Comparison of ENCODE assay signal across 14 cellular contexts in genomic region chr6:143936986-143937765, GRCh38.
DNase-seq lines count a peak whose midpoint lies in the region; TF ChIP-seq lines count a peak whose summit lies in the region.
"Had no signal": no experiment of that assay in that cellular context is flagged by ENCODE, and none has a peak within 500 bp of the region (broad histone marks: within the 10 kb centered on the region; RNA-seq: fewer than 3 reads in every experiment).

No MANE protein-coding gene starts in this region.

- H3K4me3 Mint-ChIP-seq in endodermal cell (no peak overlapping the region), mesothelial cell of epicardium (no peak overlapping the region)
- H3K4me3 Mint-ChIP-seq: CD4-positive, alpha-beta memory T cell had no signal

- H3K27me3 Mint-ChIP-seq in endodermal cell (ENCODE audit: insufficient read depth) (peaks cover 12% of the 10 kb centered on the region), mesothelial cell of epicardium (ENCODE audit: low read depth) (no peaks in the 10 kb centered on the region)

- peak; percentile 8 for DNase-seq in NOMO-1 treated with dmso at 0.1 percent for 144 hours (lab: John Stamatoyannopoulos, UW; ENCODE audit: unreplicated experiment)
- DNase-seq in endodermal cell, result no peak
- no peak for DNase-seq in mesothelial cell of epicardium (ENCODE audit: low spot score in 2 of 2, unreplicated experiment in 2 of 2)
- DNase-seq in DMS 273 (lab: John Stamatoyannopoulos, UW; ENCODE audit: unreplicated experiment), result no peak
- DNase-seq in MM.1S, result no peak
- DNase-seq in testis, result no peak
- no peak for DNase-seq in left ventricle myocardium inferior
- DNase-seq: ACHN; CD4-positive, alpha-beta memory T cell; NCI-H1417 treated with DMSO at 0.1 percent for 48 hours; NCI-H2029 treated with DMSO at 0.1 percent for 48 hours; NCI-H510A treated with DMSO at 0.1 percent for 48 hours had no signal

- H3K9ac ChIP-seq in HUES64 (ENCODE audit: low read depth, low read length), result no peak overlapping the region
- H3K9ac ChIP-seq in endodermal cell (ENCODE audit: extremely low read depth, low read length, poor library complexity, severe bottlenecking), result no peak overlapping the region
- H3K9ac ChIP-seq in MM.1S (ENCODE audit: low read length), result no peak overlapping the region

- no peaks in the 10 kb centered on the region for H4K20me1 ChIP-seq in MM.1S (ENCODE audit: insufficient read depth, low read length)

- H3F3A ChIP-seq in MM.1S (ENCODE audit: insufficient read depth, low read length), result no peaks in the 10 kb centered on the region

- H2AFZ ChIP-seq in MM.1S (ENCODE audit: low read length), result no peak overlapping the region

- H3K9me3 ChIP-seq in HUES64 (ENCODE audit: insufficient read depth, low read depth, low read length), result no peaks in the 10 kb centered on the region
- peaks cover 2% of the 10 kb centered on the region for H3K9me3 ChIP-seq in endodermal cell (ENCODE audit: control insufficient read depth, low read length)
- no peaks in the 10 kb centered on the region for H3K9me3 ChIP-seq in MM.1S (replicated peaks; ENCODE audit: insufficient read depth, low read length)
- H3K9me3 ChIP-seq in testis, result no peaks in the 10 kb centered on the region
- peaks cover 11% of the 10 kb centered on the region for H3K9me3 ChIP-seq in left ventricle myocardium inferior (replicated peaks)

- no peaks in the 10 kb centered on the region for H3K36me3 Mint-ChIP-seq in endodermal cell (ENCODE audit: low read depth)
- H3K36me3 Mint-ChIP-seq in mesothelial cell of epicardium, result peaks cover 5% of the 10 kb centered on the region

- no peak overlapping the region for H3K4me3 ChIP-seq in HUES64 (ENCODE audit: low read length)
- peak overlapping the region; percentile 28 for H3K4me3 ChIP-seq in endodermal cell (ENCODE audit: low read length)
- H3K4me3 ChIP-seq in MM.1S (ENCODE audit: low read length), result no peak overlapping the region
- no peak overlapping the region for H3K4me3 ChIP-seq in testis
- no peak overlapping the region for H3K4me3 ChIP-seq in left ventricle myocardium inferior
- H3K4me3 ChIP-seq: SK-N-MC had no signal

- H3K27ac Mint-ChIP-seq in endodermal cell (no peak overlapping the region), mesothelial cell of epicardium (peak overlapping the region; percentile 51)
- H3K27ac Mint-ChIP-seq: CD4-positive, alpha-beta memory T cell had no signal

- no peaks in the 10 kb centered on the region; the same call in 1 of the 2 replicates for H3K27me3 ChIP-seq in HUES64 (ENCODE audit: insufficient read depth, low read length)
- no peaks in the 10 kb centered on the region for H3K27me3 ChIP-seq in endodermal cell (ENCODE audit: control insufficient read depth, insufficient read depth, low read length, poor library complexity, severe bottlenecking)
- H3K27me3 ChIP-seq in MM.1S (replicated peaks; ENCODE audit: insufficient read depth, low read length), result no peaks in the 10 kb centered on the region
- H3K27me3 ChIP-seq in testis, result no peaks in the 10 kb centered on the region
- no peaks in the 10 kb centered on the region for H3K27me3 ChIP-seq in left ventricle myocardium inferior (ENCODE audit: low read depth)

- no peaks in the 10 kb centered on the region for H3K79me2 ChIP-seq in MM.1S (ENCODE audit: low read length)

- 54% methylated on average over 6 of the region's 6 CpGs for WGBS in HUES64
- 49 to 68% methylated on average over 6 of the region's 6 CpGs for WGBS in endodermal cell (ENCODE audit: insufficient coverage in 1 of 2, insufficient read length in 1 of 2), 2 experiments
- 83 to 89% methylated on average over 6 of the region's 6 CpGs for WGBS in testis, 2 donors

- H3K36me3 ChIP-seq in HUES64 (ENCODE audit: insufficient read depth, low read length), result no peaks in the 10 kb centered on the region
- H3K36me3 ChIP-seq in endodermal cell (ENCODE audit: control insufficient read depth, insufficient read depth, low read length), result no peaks in the 10 kb centered on the region
- H3K36me3 ChIP-seq in MM.1S (replicated peaks; ENCODE audit: insufficient read depth, low read length), result no peaks in the 10 kb centered on the region
- H3K36me3 ChIP-seq in testis (ENCODE audit: low read depth, missing control alignments), result no peaks in the 10 kb centered on the region
- no peaks in the 10 kb centered on the region for H3K36me3 ChIP-seq in left ventricle myocardium inferior

- H3K4me1 Mint-ChIP-seq in endodermal cell, result peaks cover 30% of the 10 kb centered on the region
- peaks cover 13% of the 10 kb centered on the region for H3K4me1 Mint-ChIP-seq in mesothelial cell of epicardium

- H3K9me2 ChIP-seq in MM.1S (replicated peaks; ENCODE audit: insufficient read depth, low read length), result no peaks in the 10 kb centered on the region

- TF ChIP-seq POLR2A in testis (IDR thresholded peaks at IDR 0.05), result no peak

- intact Hi-C loops in testis (cut with DNase I; ENCODE audit: low total_unique reads) (no loop called here), left ventricle myocardium inferior (cut with micrococcal nuclease) (no loop called here)

- H3K4me2 ChIP-seq in MM.1S (ENCODE audit: low read depth, low read length), result no peak overlapping the region

- H3K27ac ChIP-seq in HUES64 (ENCODE audit: low read depth, low read length), result peak overlapping the region; percentile 58; the same call in 1 of the 2 replicates
- H3K27ac ChIP-seq in endodermal cell (ENCODE audit: low read depth, low read length), result no peak overlapping the region
- no peak overlapping the region for H3K27ac ChIP-seq in MM.1S (ENCODE audit: low read length)
- H3K27ac ChIP-seq in testis, result no peak overlapping the region
- no peak overlapping the region for H3K27ac ChIP-seq in left ventricle myocardium inferior (replicated peaks)
- H3K27ac ChIP-seq: SK-N-MC had no signal

- H3K4me1 ChIP-seq in HUES64 (ENCODE audit: insufficient read depth, low read length) (peaks cover 27% of the 10 kb centered on the region), endodermal cell (ENCODE audit: control insufficient read depth, insufficient read depth, low read length) (peaks cover 16% of the 10 kb centered on the region), MM.1S (ENCODE audit: low read length) (no peaks in the 10 kb centered on the region; the same call in 1 of the 2 replicates), testis (no peaks in the 10 kb centered on the region), left ventricle myocardium inferior (no peaks in the 10 kb centered on the region)

- H3K9me3 Mint-ChIP-seq in endodermal cell (peaks cover 11% of the 10 kb centered on the region), mesothelial cell of epicardium (peaks cover 5% of the 10 kb centered on the region)

- no peak for TF ChIP-seq CTCF in endodermal cell (conservative IDR thresholded peaks at IDR 0.05)
- TF ChIP-seq CTCF in mesothelial cell of epicardium (IDR thresholded peaks at IDR 0.05; ENCODE audit: unreplicated experiment), result no peak
- no peak for TF ChIP-seq CTCF in MM.1S (IDR thresholded peaks at IDR 0.05; ENCODE audit: low read length)
- TF ChIP-seq CTCF in testis (IDR thresholded peaks at IDR 0.05), result no peak
- no peak for TF ChIP-seq CTCF in left ventricle myocardium inferior (IDR thresholded peaks at IDR 0.05; ENCODE audit: borderline replicate concordance)
